In genomic region chr5:78500028-78500427, GRCh38 we compare ENCODE assay signal across 25 cellular contexts.
"Had no signal": no experiment of that assay in that cellular context is flagged by ENCODE, and none has a peak within 500 bp of the region (broad histone marks: within the 10 kb centered on the region; RNA-seq: fewer than 3 reads in every experiment).

No MANE protein-coding gene starts in this region.

- H3K36me3 ChIP-seq: brain microvascular endothelial cell, gastrocnemius medialis, heart left ventricle, ovary, right lobe of liver, vagina had no signal

- ATAC-seq: activated CD8-positive, alpha-beta memory T cell treated with anti-CD3 and anti-CD28 coated beads, Interleukin-2, amount 10 ng/mL, durations not matched to agents 7 days and 5 days; esophagus mucosa; gastrocnemius medialis; heart left ventricle; left ventricle myocardium superior; naive thymus-derived CD8-positive, alpha-beta T cell; right lobe of liver; stimulated activated naive CD8-positive, alpha-beta T cell treated with anti-CD3 and anti-CD28 coated beads, Interleukin-15, amount 100 ng/mL, for 72 hours had no signal

- H3K27ac ChIP-seq: brain microvascular endothelial cell, gastrocnemius medialis, ovary, right lobe of liver, vagina had no signal

- H3K27me3 ChIP-seq: brain microvascular endothelial cell, gastrocnemius medialis, heart left ventricle, ovary, right lobe of liver, vagina had no signal

- H3K9me3 ChIP-seq: gastrocnemius medialis, heart left ventricle, ovary, right lobe of liver, vagina had no signal

- H3K4me3 ChIP-seq: gastrocnemius medialis, heart left ventricle, ovary, right lobe of liver, vagina had no signal

- DNase-seq: activated B cell treated with CpG ODN at 0.5 μM for 24 hours; activated CD4-positive, alpha-beta memory T cell treated with anti-CD3 and anti-CD28 coated beads, Interleukin-2, amount 10 ng/mL, durations not matched to agents 7 days and 5 days; activated CD4-positive, alpha-beta T cell treated with anti-CD3 and anti-CD28 coated beads for 4 hours; activated CD8-positive, alpha-beta memory T cell treated with anti-CD3 and anti-CD28 coated beads, Interleukin-2, amount 10 ng/mL, durations not matched to agents 7 days and 5 days; activated naive CD4-positive, alpha-beta T cell treated with Interleukin-2 at 50 U/mL for 16 hours; activated naive CD8-positive, alpha-beta T cell treated with anti-CD3 and anti-CD28 coated beads, Interleukin-2, amount 10 ng/mL, durations not matched to agents 7 days and 5 days; aorta; brain microvascular endothelial cell; cortex of kidney; effector CD4-positive, alpha-beta T cell; gastrocnemius medialis; heart left ventricle; immature natural killer cell; kidney glomerular epithelial cell; left ventricle myocardium superior; naive thymus-derived CD8-positive, alpha-beta T cell; ovary; right lobe of liver; small intestine; stimulated activated CD4-positive, alpha-beta T cell treated with anti-CD3 and anti-CD28 coated beads, Interleukin-4, amount 100 ng/mL, for 1 hour; stimulated activated naive CD8-positive, alpha-beta T cell treated with anti-CD3 and anti-CD28 coated beads, Interleukin-15, amount 100 ng/mL, for 72 hours; T-helper 1 cell; T-helper 9 cell had no signal
